1 cellular context compared by ENCODE assay signal in the genomic region with DNA sequence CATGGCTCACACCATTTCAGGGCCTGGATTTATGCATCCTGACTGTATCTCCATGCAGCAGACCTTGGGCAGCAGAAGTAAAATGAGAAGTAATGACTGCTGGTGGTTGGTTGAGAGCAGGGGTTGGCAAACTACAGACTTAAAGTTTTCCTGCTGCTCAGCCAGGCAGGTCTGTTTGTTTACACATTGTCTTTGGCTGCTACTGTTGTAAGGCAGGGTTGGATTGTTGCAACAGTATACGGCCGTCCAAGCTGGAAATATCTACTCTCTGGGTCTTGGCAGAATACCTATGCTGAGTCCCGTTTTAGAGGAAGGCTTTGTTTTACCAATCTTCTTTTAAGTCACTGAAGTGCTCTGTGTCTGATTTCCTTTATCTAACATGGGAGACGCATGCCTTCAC.
A peak's percentile ranks its signal among the peaks of the same experiment; 100 is the strongest.
TF ChIP-seq lines count a peak whose summit lies in the region.

No MANE protein-coding gene starts in this region.

TF ChIP-seq in H1, 55 proteins besides CTCF, POLR2A, EP300 and RAD21:
- TF ChIP-seq BCL11A (IDR thresholded peaks at IDR 0.05; ENCODE audit: low read depth in 2 of 2, low read length in 2 of 2) (no peak), POLR2AphosphoS5 (IDR thresholded peaks at IDR 0.05; ENCODE audit: low read depth, low read length) (0 out of 2 replicates have a peak, but pooled peaks have one; percentile 19)
